Comparison of ENCODE assay signal across 18 cellular contexts in genomic region chrX:32281853-32282252, GRCh38.
A peak's percentile ranks its signal among the peaks of the same experiment; 100 is the strongest.
DNase-seq lines count a peak whose midpoint lies in the region; ATAC-seq, FAIRE-seq and TF ChIP-seq lines count a peak whose summit lies in the region.
"Had no signal": no experiment of that assay in that cellular context is flagged by ENCODE, and none has a peak within 500 bp of the region (broad histone marks: within the 10 kb centered on the region; RNA-seq: fewer than 3 reads in every experiment).

No MANE protein-coding gene starts in this region.

- TF ChIP-seq CTCF in SK-N-SH (IDR thresholded peaks at IDR 0.05) (no peak), coronary artery (IDR thresholded peaks at IDR 0.05) (no peak), Caco-2 (IDR thresholded peaks at IDR 0.05; ENCODE audit: insufficient read depth in 1 of 2, low read depth in 1 of 2, low read length in 1 of 2, severe bottlenecking in 1 of 2, unreplicated experiment in 1 of 2) (no peak)

- no TSS peak for BruUV-seq in Caco-2 (replicated peaks; lab: Mats Ljungman, UMichigan)

- H3K4me3 ChIP-seq in SK-N-SH (ENCODE audit: low read depth in 2 of 2, low read length in 1 of 2) (no peak overlapping the region), coronary artery (no peak overlapping the region), Caco-2 (ENCODE audit: low read depth, low read length) (no peak overlapping the region), right cardiac atrium (ENCODE audit: low read length) (no peak overlapping the region)

- DNase-seq in SK-N-SH (no peak), SK-MEL-5 (ENCODE audit: low read depth, low spot score) (peak; percentile 13), superior temporal gyrus (ENCODE audit: extremely low spot score) (peak; percentile 10), coronary artery (ENCODE audit: low spot score) (no peak), Caco-2 (no peak), right cardiac atrium (no peak)
- DNase-seq: C1 segment of cervical spinal cord; CD4-positive, alpha-beta T cell; DMS153; DMS79 treated with DMSO at 0.1 percent for 48 hours; EL; GDM1; HCEC 1CT had no signal

- peaks cover 9% of the 10 kb centered on the region for H3K9me3 Mint-ChIP-seq in Caco-2 (ENCODE audit: unreplicated experiment)
- H3K9me3 Mint-ChIP-seq: CD4-positive, alpha-beta T cell had no signal

- H2AFZ ChIP-seq in SK-N-SH (ENCODE audit: low read depth), result no peak overlapping the region

- H3K9me3 ChIP-seq in SK-N-SH, result no peaks in the 10 kb centered on the region
- no peaks in the 10 kb centered on the region for H3K9me3 ChIP-seq in Caco-2
- no peaks in the 10 kb centered on the region for H3K9me3 ChIP-seq in right cardiac atrium (ENCODE audit: control insufficient read depth, low read length)

- peak; percentile 32; the same call in 1 of the 2 replicates for TF ChIP-seq RAD21 in SK-N-SH (IDR thresholded peaks at IDR 0.05; ENCODE audit: low read length)

- H3K4me1 ChIP-seq in SK-N-SH (ENCODE audit: control insufficient read depth in 1 of 2, insufficient read depth in 2 of 2, low read depth in 1 of 2, low read length in 1 of 2) (no peaks in the 10 kb centered on the region; a peak in 1 of 4 replicates), Caco-2 (no peaks in the 10 kb centered on the region), right cardiac atrium (ENCODE audit: control insufficient read depth, insufficient read depth, low read length) (no peaks in the 10 kb centered on the region)

- no peaks in the 10 kb centered on the region for H3K9me2 ChIP-seq in SK-N-SH

- no peaks in the 10 kb centered on the region for H4K20me1 ChIP-seq in SK-N-SH (ENCODE audit: insufficient read depth)

- H3K4me3 Mint-ChIP-seq in Caco-2 (ENCODE audit: unreplicated experiment), result no peak overlapping the region
- H3K4me3 Mint-ChIP-seq: B cell; CD4-positive, alpha-beta T cell had no signal

- peak; percentile 27 for FAIRE-seq in islet of Langerhans (lab: Jason Lieb, UNC)
- FAIRE-seq: GM12892 had no signal

- no peak overlapping the region for H3K4me2 ChIP-seq in SK-N-SH

- H3K27me3 Mint-ChIP-seq in Caco-2 (ENCODE audit: insufficient read depth, unreplicated experiment), result peaks cover 4% of the 10 kb centered on the region
- H3K27me3 Mint-ChIP-seq: B cell; CD4-positive, alpha-beta T cell had no signal

- 5% methylated on average over 1 of the region's 1 CpG for WGBS in SK-N-SH (ENCODE audit: low lambda C conversion rate)
- 47% methylated on average over 1 of the region's 1 CpG for WGBS in right cardiac atrium

- no peak for TF ChIP-seq EP300 in SK-N-SH (IDR thresholded peaks at IDR 0.05; ENCODE audit: borderline replicate concordance in 1 of 2, low read depth in 1 of 2, low read length in 1 of 2)

- no peaks in the 10 kb centered on the region for H3K36me3 Mint-ChIP-seq in Caco-2 (ENCODE audit: insufficient read depth, unreplicated experiment)

- POLR2A ChIA-PET in SK-N-SH (lab: Yijun Ruan, JAX), result no interaction called here
- POLR2A ChIA-PET in Caco-2 (lab: Charles Lee), result no interaction called here

- no peak overlapping the region for H3K27ac ChIP-seq in SK-N-SH (ENCODE audit: low read depth in 2 of 2, low read length in 1 of 2)
- H3K27ac ChIP-seq in coronary artery, result no peak overlapping the region
- H3K27ac ChIP-seq in right cardiac atrium (ENCODE audit: low read length), result no peak overlapping the region
- H3K27ac ChIP-seq: HL-60 had no signal

- H3F3A ChIP-seq in SK-N-SH (replicated peaks; ENCODE audit: insufficient read depth), result no peaks in the 10 kb centered on the region

- in situ Hi-C loops in SK-MEL-5 (cut with HindIII; ENCODE audit: low pct_unique_long_range_greater_than_20kb, low sequenced_read_pairs), result no loop called here

- ATAC-seq in SK-N-SH treated with all-trans-retinoic acid at 6 μM for 48 hours, result no peak
- ATAC-seq in right cardiac atrium, result no peak

- intact Hi-C loops in Caco-2 (cut with micrococcal nuclease; ENCODE audit: unreplicated experiment) (no loop called here), right cardiac atrium (cut with DNase I) (no loop called here)

- H3K9ac ChIP-seq in SK-N-SH, result no peak overlapping the region

- CTCF ChIA-PET in SK-N-SH (lab: Yijun Ruan, JAX) (interaction anchor here (1.7 kb wide), 1 partner anchor 1244 kb away, joined by 5 read pairs; no protein-coding TSS in a partner anchor), Caco-2 (lab: Charles Lee) (no interaction called here)

- H3K27ac Mint-ChIP-seq in Caco-2 (ENCODE audit: unreplicated experiment), result no peak overlapping the region
- H3K27ac Mint-ChIP-seq: B cell; CD4-positive, alpha-beta T cell had no signal

- H3K27me3 ChIP-seq in SK-N-SH (ENCODE audit: insufficient read depth) (no peaks in the 10 kb centered on the region), Caco-2 (replicated peaks; ENCODE audit: control insufficient read depth, insufficient read depth, low read length) (no peaks in the 10 kb centered on the region), right cardiac atrium (ENCODE audit: control insufficient read depth, insufficient read depth) (no peaks in the 10 kb centered on the region)

- no peaks in the 10 kb centered on the region for H3K4me1 Mint-ChIP-seq in Caco-2 (ENCODE audit: low read depth, unreplicated experiment)
- H3K4me1 Mint-ChIP-seq: B cell had no signal

- no peaks in the 10 kb centered on the region for H3K79me2 ChIP-seq in SK-N-SH (ENCODE audit: insufficient read depth)

- no peaks in the 10 kb centered on the region for H3K36me3 ChIP-seq in SK-N-SH (replicated peaks in 1 of 2; ENCODE audit: control insufficient read depth in 1 of 2, insufficient read depth in 2 of 2, low read length in 1 of 2)
- H3K36me3 ChIP-seq in Caco-2 (ENCODE audit: control insufficient read depth, insufficient read depth, low read length), result no peaks in the 10 kb centered on the region

TF ChIP-seq in SK-N-SH, 30 proteins besides CTCF, POLR2A, EP300 and RAD21:
- TF ChIP-seq JUND (IDR thresholded peaks at IDR 0.05), result no peak
- no peak for TF ChIP-seq GABPA (IDR thresholded peaks at IDR 0.05; ENCODE audit: low read depth)
- TF ChIP-seq POLR2AphosphoS5 (IDR thresholded peaks at IDR 0.05; ENCODE audit: low read depth, low read length), result no peak
- TF ChIP-seq SMC3 (IDR thresholded peaks at IDR 0.05; ENCODE audit: low read depth, low read length), result no peak
- no peak for TF ChIP-seq ELF1 (IDR thresholded peaks at IDR 0.05)
- no peak for TF ChIP-seq MXI1 (IDR thresholded peaks at IDR 0.05; ENCODE audit: low read depth, low read length)
- no peak for TF ChIP-seq IRF3 (IDR thresholded peaks at IDR 0.05; ENCODE audit: low read depth, low read length)
- TF ChIP-seq RXRA (IDR thresholded peaks at IDR 0.05; ENCODE audit: borderline replicate concordance, low read depth), result no peak
- TF ChIP-seq CHD2 (IDR thresholded peaks at IDR 0.05; ENCODE audit: low read length, partially characterized antibody), result no peak

TF ChIP-seq in SK-N-SH treated with all-trans-retinoic acid at 6 μM for 48 hours, 23 proteins besides CTCF, POLR2A, EP300 and RAD21:
- no peak for TF ChIP-seq ZC3H10 (CRISPR knock-in tag; IDR thresholded peaks at IDR 0.05)
- no peak for TF ChIP-seq TCF4 (CRISPR knock-in tag; IDR thresholded peaks at IDR 0.05; ENCODE audit: borderline replicate concordance)
- no peak for TF ChIP-seq ZFP3 (CRISPR knock-in tag; IDR thresholded peaks at IDR 0.05)
- no peak for TF ChIP-seq PPARA (CRISPR knock-in tag; IDR thresholded peaks at IDR 0.05; ENCODE audit: borderline replicate concordance)
- TF ChIP-seq TSHZ2 (CRISPR knock-in tag; IDR thresholded peaks at IDR 0.05), result no peak
- TF ChIP-seq OSR1 (CRISPR knock-in tag; IDR thresholded peaks at IDR 0.05), result no peak
- no peak for TF ChIP-seq SNAI2 (CRISPR knock-in tag; IDR thresholded peaks at IDR 0.05)
- no peak for TF ChIP-seq BACH2 (CRISPR knock-in tag; IDR thresholded peaks at IDR 0.05; ENCODE audit: borderline replicate concordance)
- no peak for TF ChIP-seq RARB (CRISPR knock-in tag; IDR thresholded peaks at IDR 0.05)
- no peak for TF ChIP-seq ZNF565 (CRISPR knock-in tag; conservative IDR thresholded peaks at IDR 0.05; ENCODE audit: low read depth)
- TF ChIP-seq ZFP30 (CRISPR knock-in tag; IDR thresholded peaks at IDR 0.05), result no peak
- TF ChIP-seq ARNTL (CRISPR knock-in tag; IDR thresholded peaks at IDR 0.05; ENCODE audit: borderline replicate concordance, low read depth), result no peak
- no peak for TF ChIP-seq ZNF8 (CRISPR knock-in tag; IDR thresholded peaks at IDR 0.05)
- TF ChIP-seq ISL1 (CRISPR knock-in tag; IDR thresholded peaks at IDR 0.05), result no peak
- TF ChIP-seq GLIS3 (CRISPR knock-in tag; IDR thresholded peaks at IDR 0.05), result no peak

Comparison
In these comparisons a context has a peak if more than half of its experiments do, and no peak if none do; other contexts are left out.
1. DNase-seq: peak in SK-MEL-5 (single experiment) and superior temporal gyrus (single experiment); none in SK-N-SH (single experiment), coronary artery (single experiment), Caco-2 (0 of 2) and right cardiac atrium (0 of 3).